8 cellular contexts compared by ENCODE assay signal in the genomic region with DNA sequence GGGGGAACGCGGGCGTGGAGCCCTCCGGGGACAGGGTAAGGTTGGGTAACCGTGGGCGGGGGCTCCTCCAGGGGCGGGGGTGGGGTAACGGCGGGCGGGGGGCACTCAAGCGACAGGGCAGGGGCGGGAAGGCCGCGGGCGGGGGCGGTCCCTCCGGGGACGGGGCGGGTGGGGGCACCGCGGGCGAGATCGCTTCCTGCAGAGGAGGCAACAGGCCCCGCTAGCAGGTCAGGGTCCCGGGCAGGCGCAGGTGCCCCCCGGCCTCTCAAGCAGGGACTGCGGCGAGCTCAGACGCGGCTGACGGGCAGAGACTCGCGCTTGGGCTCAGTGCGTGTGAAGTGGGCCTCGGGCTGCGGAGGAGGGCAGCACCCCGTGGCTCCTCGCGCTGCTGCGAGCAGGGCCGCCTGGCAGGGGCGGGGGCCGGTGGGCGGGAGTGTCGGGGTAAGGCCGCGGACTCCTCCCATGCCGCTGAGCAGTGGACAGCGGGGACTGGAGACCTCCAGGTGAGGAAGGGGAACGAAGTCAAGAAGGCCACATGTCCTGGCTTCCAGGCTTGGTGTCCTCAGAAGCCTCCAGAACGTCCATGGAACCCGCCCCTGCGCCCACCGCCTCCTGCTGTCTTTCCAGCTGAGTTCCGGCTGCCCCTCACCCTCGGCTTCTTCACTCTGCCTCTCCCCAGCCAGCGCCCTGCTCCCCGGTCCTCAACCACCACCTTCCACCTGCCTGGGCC. TPM values are rescaled to one million over a fixed set of nuclear protein-coding genes. Genes with fewer than 3 reads are reported as not detected.
DNase-seq lines count a peak whose midpoint lies in the region; ATAC-seq, FAIRE-seq and TF ChIP-seq lines count a peak whose summit lies in the region.

No MANE protein-coding gene starts in this region.

- peak; percentile 83 for TF ChIP-seq POLR2A in K562 (conservative IDR thresholded peaks at IDR 0.05)

- H4K20me1 ChIP-seq in BLaER1 treated with 17β-estradiol and CSF1 and Interleukin-3, amounts not matched to agents 10 nM and 100 nM, result peaks cover 30 to 68% (median 39%) of the 10 kb centered on the region in 11 experiments
- H4K20me1 ChIP-seq in K562 (replicated peaks; ENCODE audit: control insufficient read depth, insufficient read depth, low read length), result peaks cover 14% of the 10 kb centered on the region

- intact Hi-C loops in K562 (cut with micrococcal nuclease), result no loop called here

- peaks cover 3% of the 10 kb centered on the region for H3K9me1 ChIP-seq in K562 (ENCODE audit: control insufficient read depth, insufficient read depth, low read length)

- DNase-seq in LoVo (ENCODE audit: low spot score) (peak; percentile 57), T-helper 2 cell (peak; percentile 49 to 83 (median 80)), K562 (ENCODE audit: extremely low read depth in 1 of 4, low spot score in 3 of 4) (peak; percentile 86 to 98 (median 96)), small intestine (peak; percentile 80)

- in situ Hi-C loops in K562 (cut with MboI), result no loop called here

- CTCF ChIA-PET in K562 (lab: Yijun Ruan, JAX; ENCODE audit: low intra/inter-chr PET ratio), result no interaction called here

- no peak for TF ChIP-seq EP300 in K562 (IDR thresholded peaks at IDR 0.05; ENCODE audit: low read length)

- peak overlapping the region; percentile 94 to 100 (median 99) for H3K27ac ChIP-seq in BLaER1 treated with 17β-estradiol and CSF1 and Interleukin-3, amounts not matched to agents 10 nM and 100 nM
- peak overlapping the region; percentile 97 for H3K27ac ChIP-seq in K562 (ENCODE audit: extremely low read depth, low read depth, low read length)
- H3K27ac ChIP-seq in small intestine (ENCODE audit: low read depth in 1 of 2, low read length in 1 of 2), result peak overlapping the region; percentile 95 to 97

- no peaks in the 10 kb centered on the region for H3K27me3 ChIP-seq in BLaER1 treated with 17β-estradiol and CSF1 and Interleukin-3, amounts not matched to agents 10 nM and 100 nM
- H3K27me3 ChIP-seq in K562 (ENCODE audit: control insufficient read depth in 2 of 2, insufficient read depth in 2 of 2, low read length in 2 of 2) (peaks cover 0 to 14% of the 10 kb centered on the region in 2 experiments; a peak in 2 of 5 replicates), small intestine (ENCODE audit: control insufficient read depth in 2 of 2, insufficient read depth in 2 of 2, low read length in 2 of 2) (peaks cover 0 to 2% of the 10 kb centered on the region in 2 donors)

- H3K4me2 ChIP-seq in BLaER1 treated with 17β-estradiol and CSF1 and Interleukin-3, amounts not matched to agents 10 nM and 100 nM, result peak overlapping the region; percentile 85 to 97 (median 92)
- H3K4me2 ChIP-seq in K562 (ENCODE audit: insufficient read depth, low read length), result peak overlapping the region; percentile 88

- H3K9ac ChIP-seq in BLaER1 treated with 17β-estradiol and CSF1 and Interleukin-3, amounts not matched to agents 10 nM and 100 nM, result peak overlapping the region; percentile 98 to 100 (median 99)
- peak overlapping the region; percentile 74 to 100 for H3K9ac ChIP-seq in K562 (ENCODE audit: insufficient read depth in 1 of 2, low read depth in 2 of 2, low read length in 2 of 2)

- peak overlapping the region; percentile 81 to 97 (median 94) for H3K4me3 ChIP-seq in BLaER1 treated with 17β-estradiol and CSF1 and Interleukin-3, amounts not matched to agents 10 nM and 100 nM
- H3K4me3 ChIP-seq in K562 (peak overlapping the region; percentile 85), iPS-18c (ENCODE audit: insufficient read depth, low read depth, low read length) (peak overlapping the region; percentile 53), small intestine (ENCODE audit: low read depth in 1 of 2, low read length in 2 of 2) (peak overlapping the region; percentile 90 to 97)

- peaks cover 0 to 21% (median 11%) of the 10 kb centered on the region in 11 experiments; a peak in 13 of 22 replicates for H3K36me3 ChIP-seq in BLaER1 treated with 17β-estradiol and CSF1 and Interleukin-3, amounts not matched to agents 10 nM and 100 nM
- H3K36me3 ChIP-seq in K562 (ENCODE audit: control insufficient read depth, insufficient read depth, low read length) (peaks cover 12% of the 10 kb centered on the region; the same call in 2 of the 3 replicates), small intestine (ENCODE audit: control insufficient read depth in 2 of 2, insufficient read depth in 2 of 2, low read length in 2 of 2) (no peaks in the 10 kb centered on the region)

- no peak for FAIRE-seq in K562 (lab: Jason Lieb, UNC)
- no peak for FAIRE-seq in small intestine (lab: Jason Lieb, UNC)

- peak overlapping the region; percentile 93 for H2AFZ ChIP-seq in K562 (ENCODE audit: low read depth, low read length)

- TF ChIP-seq CTCF in K562 (IDR thresholded peaks at IDR 0.05 in 2 of 3, conservative IDR thresholded peaks at IDR 0.05 in 1 of 3; ENCODE audit: insufficient read depth in 2 of 3, low read depth in 1 of 3, low read length in 3 of 3), result no peak

- WGBS in K562 (ENCODE audit: insufficient coverage, low coverage, missing lambda C conversion rate), result 4% methylated on average over 40 of the region's 59 CpGs
- WGBS in small intestine, 3 donors, result 0 to 2% (median 1%) methylated on average over 15 to 59 of the region's 59 CpGs

- no peaks in the 10 kb centered on the region for H3K9me3 ChIP-seq in BLaER1 treated with 17β-estradiol and CSF1 and Interleukin-3, amounts not matched to agents 10 nM and 100 nM (replicated peaks in 1 of 11)
- H3K9me3 ChIP-seq in K562 (replicated peaks; ENCODE audit: control insufficient read depth, insufficient read depth, low read depth, low read length), result no peaks in the 10 kb centered on the region
- H3K9me3 ChIP-seq in iPS-18c (ENCODE audit: control insufficient read depth, insufficient read depth, low read length), result peaks cover 2% of the 10 kb centered on the region
- no peaks in the 10 kb centered on the region for H3K9me3 ChIP-seq in small intestine (ENCODE audit: control insufficient read depth, low read depth)

- H3K4me1 ChIP-seq in BLaER1 treated with 17β-estradiol and CSF1 and Interleukin-3, amounts not matched to agents 10 nM and 100 nM, result peaks cover 67 to 76% (median 73%) of the 10 kb centered on the region in 10 experiments
- H3K4me1 ChIP-seq in K562 (replicated peaks in 1 of 2; ENCODE audit: control insufficient read depth in 2 of 2, insufficient read depth in 2 of 2, low read length in 2 of 2) (peaks cover 28 to 67% of the 10 kb centered on the region in 2 experiments), small intestine (ENCODE audit: control insufficient read depth in 2 of 2, insufficient read depth in 1 of 2, low read depth in 1 of 2, low read length in 1 of 2) (peaks cover 16 to 17% of the 10 kb centered on the region in 2 donors)

- TF ChIP-seq RAD21 in K562 (CRISPR knock-in tag; conservative IDR thresholded peaks at IDR 0.05 in 1 of 2, IDR thresholded peaks at IDR 0.05 in 1 of 2), result no peak

- TSS peak; percentile 75 for BruUV-seq in K562 (replicated peaks; lab: Mats Ljungman, UMichigan)

- H3K79me2 ChIP-seq in K562 (ENCODE audit: control insufficient read depth, insufficient read depth, low read length), result peaks cover 51% of the 10 kb centered on the region

- ATAC-seq in GM19397 (IDR thresholded peaks at IDR 0.05; ENCODE audit: unreplicated experiment), result peak; percentile 2
- peak; percentile 80 for ATAC-seq in K562
- no peak for ATAC-seq in HG02884 (IDR thresholded peaks at IDR 0.05; ENCODE audit: unreplicated experiment)

- POLR2A ChIA-PET in K562 (lab: Yijun Ruan, JAX), result interaction anchor here (1.1 to 1.3 kb wide), 2 partner anchors 9 to 16 kb away, joined by 5 to 8 read pairs; no protein-coding TSS in a partner anchor

RNA-seq across cellular contexts. Expression of gene GNB1, which starts 0.6 kb away (rescaled TPM):
- total RNA-seq in K562 (2011; cell fraction: chromatin; rRNA removed; ENCODE audit: low replicate concordance), result 190 and 209 TPM in 2 replicates
- total RNA-seq in K562 (2011; cell fraction: nucleolus; rRNA removed), result 83.4 and 90.4 TPM in 2 replicates
- total RNA-seq in K562 (2011; cell fraction: nucleoplasm; rRNA removed), result 169 and 203 TPM in 2 replicates
- 46.9 and 60.9 TPM in 2 replicates for total RNA-seq in K562 (2014; rRNA removed)
- 113 and 114 TPM in 2 replicates for total RNA-seq in K562 (2014; rRNA removed; fragmentation: Illumina TruSeq; extraction: Trizol)
- 106 and 111 TPM in 2 replicates for total RNA-seq in K562 (2015; rRNA removed; fragmentation: Illumina TruSeq; extraction: Trizol)
- 289 and 309 TPM in 2 replicates for total RNA-seq in K562 (2021)
- polyA plus RNA-seq in K562 (2011; rRNA removed), result 240 and 308 TPM in 2 replicates
- polyA plus RNA-seq in K562 (2011; cell fraction: cytosol; rRNA removed), result 264 and 290 TPM in 2 replicates
- 160 and 176 TPM in 2 replicates for polyA plus RNA-seq in K562 (2011; cell fraction: nucleus; rRNA removed)
- 213 and 306 TPM in 2 replicates for polyA plus RNA-seq in K562 (2012)
- polyA plus RNA-seq in K562 (2014; fragmentation: Illumina TruSeq; extraction: Trizol), result 293 and 388 TPM in 2 replicates
- 10 to 100 TPM; 34.3 to 45.1 TPM for polyA plus RNA-seq in K562 (2014; fragmentation: Nextera tagmentation; extraction: Ambion mirVana)
- polyA plus RNA-seq in K562 (2014; rRNA removed), result 147 and 159 TPM in 2 replicates
- polyA minus RNA-seq in K562 (2011; rRNA and poly(A)+ RNA removed), result 343 and 352 TPM in 2 replicates
- polyA minus RNA-seq in K562 (2011; cell fraction: cytosol; rRNA and poly(A)+ RNA removed), result 206 and 275 TPM in 2 replicates
- 31.1 and 59.9 TPM in 2 replicates for polyA minus RNA-seq in K562 (2011; cell fraction: nucleus; rRNA and poly(A)+ RNA removed)
- polyA plus RNA-seq in small intestine, result 100 to 1,000 TPM; 169 to 214 (median 175) TPM

RNA-seq across cellular contexts. Expression of gene CALML6, which starts 23.5 kb away (rescaled TPM):
- 0.56 and 0.69 TPM in 2 replicates for total RNA-seq in K562 (2011; cell fraction: chromatin; rRNA removed; ENCODE audit: low replicate concordance)
- 0.33 and 0.39 TPM in 2 replicates for total RNA-seq in K562 (2011; cell fraction: nucleolus; rRNA removed)
- total RNA-seq in K562 (2011; cell fraction: nucleoplasm; rRNA removed), result not detected in 2 replicates
- total RNA-seq in K562 (2014; rRNA removed) (not detected in 2 replicates), K562 (2014; rRNA removed; fragmentation: Illumina TruSeq; extraction: Trizol) (not detected in 2 replicates), K562 (2015; rRNA removed; fragmentation: Illumina TruSeq; extraction: Trizol) (not detected in 2 replicates), K562 (2021) (not detected in 2 replicates)
- polyA plus RNA-seq in K562 (2011; rRNA removed) (0.14 TPM in 1 of 2 replicates, not detected in the other), K562 (2014; fragmentation: Illumina TruSeq; extraction: Trizol) (not detected in 2 replicates), K562 (2014; fragmentation: Nextera tagmentation; extraction: Ambion mirVana) (not detected), K562 (2014; rRNA removed) (0.16 TPM in 1 of 2 replicates, not detected in the other), small intestine (under 1 TPM in 1 of 3 donors, not detected in 2; 0.18 TPM)
- not detected in 2 replicates for polyA plus RNA-seq in K562 (2011; cell fraction: cytosol; rRNA removed)
- polyA plus RNA-seq in K562 (2011; cell fraction: nucleus; rRNA removed), result 0.10 and 0.68 TPM in 2 replicates
- polyA plus RNA-seq in K562 (2012), result 0.08 and 0.53 TPM in 2 replicates
- polyA minus RNA-seq in K562 (2011; rRNA and poly(A)+ RNA removed), result not detected in 2 replicates
- polyA minus RNA-seq in K562 (2011; cell fraction: cytosol; rRNA and poly(A)+ RNA removed), result not detected in 2 replicates
- polyA minus RNA-seq in K562 (2011; cell fraction: nucleus; rRNA and poly(A)+ RNA removed), result not detected in 2 replicates

RNA-seq across cellular contexts. Expression of gene TMEM52, which starts 27.6 kb away (rescaled TPM):
- total RNA-seq in K562 (2011; cell fraction: chromatin; rRNA removed; ENCODE audit: low replicate concordance), result 5.7 and 20.2 TPM in 2 replicates
- total RNA-seq in K562 (2011; cell fraction: nucleolus; rRNA removed), result 23.0 and 23.7 TPM in 2 replicates
- total RNA-seq in K562 (2011; cell fraction: nucleoplasm; rRNA removed), result 12.5 and 15.1 TPM in 2 replicates
- total RNA-seq in K562 (2014; rRNA removed) (19.2 and 24.9 TPM in 2 replicates), K562 (2014; rRNA removed; fragmentation: Illumina TruSeq; extraction: Trizol) (1.9 and 4.3 TPM in 2 replicates), K562 (2015; rRNA removed; fragmentation: Illumina TruSeq; extraction: Trizol) (6.8 and 7.9 TPM in 2 replicates), K562 (2021) (21.5 and 22.5 TPM in 2 replicates)
- polyA plus RNA-seq in K562 (2011; rRNA removed) (6.8 and 10.6 TPM in 2 replicates), K562 (2014; fragmentation: Illumina TruSeq; extraction: Trizol) (14.1 and 18.1 TPM in 2 replicates), K562 (2014; fragmentation: Nextera tagmentation; extraction: Ambion mirVana) (1 to 10 TPM in 1 of 2 experiments, under 1 TPM in 1; 0.37 to 1.4 TPM), K562 (2014; rRNA removed) (15.3 and 17.2 TPM in 2 replicates), small intestine (1 to 10 TPM; 4.1 to 6.3 (median 4.6) TPM)
- 17.0 and 45.9 TPM in 2 replicates for polyA plus RNA-seq in K562 (2011; cell fraction: cytosol; rRNA removed)
- polyA plus RNA-seq in K562 (2011; cell fraction: nucleus; rRNA removed), result 31.9 and 53.9 TPM in 2 replicates
- polyA plus RNA-seq in K562 (2012), result 8.9 and 9.5 TPM in 2 replicates
- polyA minus RNA-seq in K562 (2011; rRNA and poly(A)+ RNA removed), result 2.1 and 3.8 TPM in 2 replicates
- polyA minus RNA-seq in K562 (2011; cell fraction: cytosol; rRNA and poly(A)+ RNA removed), result 8.1 and 9.6 TPM in 2 replicates
- polyA minus RNA-seq in K562 (2011; cell fraction: nucleus; rRNA and poly(A)+ RNA removed), result 5.1 and 6.1 TPM in 2 replicates
